ENCODE assay signal across 9 cellular contexts in genomic region chr4:26141916-26142638, GRCh38.
DNase-seq lines count a peak whose midpoint lies in the region; ATAC-seq and TF ChIP-seq lines count a peak whose summit lies in the region.
"Had no signal": no experiment of that assay in that cellular context is flagged by ENCODE, and none has a peak within 500 bp of the region (broad histone marks: within the 10 kb centered on the region; RNA-seq: fewer than 3 reads in every experiment).

No MANE protein-coding gene starts in this region.

- 57% methylated on average over 8 of the region's 8 CpGs for WGBS in thymus

- DNase-seq in A172 (ENCODE audit: low spot score): peak; percentile 15
- no peak for DNase-seq in RWPE2 (ENCODE audit: low spot score)
- DNase-seq in left ventricle myocardium superior: peak; percentile 53
- no peak for DNase-seq in GM20000 (ENCODE audit: low spot score)
- no peak for DNase-seq in glomerular visceral epithelial cell (ENCODE audit: extremely low spot score)
- DNase-seq: naive B cell had no signal

- intact Hi-C loops in left ventricle myocardium superior (cut with micrococcal nuclease): no loop called here

- H3K4me3 ChIP-seq in RWPE2 (ENCODE audit: severe bottlenecking) (no peak overlapping the region), thymus (ENCODE audit: low read length) (no peak overlapping the region)

- no peaks in the 10 kb centered on the region for H3K36me3 ChIP-seq in RWPE2 (ENCODE audit: low read depth)
- no peaks in the 10 kb centered on the region for H3K36me3 ChIP-seq in thymus (ENCODE audit: control insufficient read depth, insufficient read depth)

- ATAC-seq in GM21515 (IDR thresholded peaks at IDR 0.05; ENCODE audit: unreplicated experiment) (peak; percentile 40), RWPE2 (ENCODE audit: low read depth) (peak; percentile 46), left ventricle myocardium superior (peak; percentile 92), GM21381 (IDR thresholded peaks at IDR 0.05; ENCODE audit: unreplicated experiment) (no peak)

- H3K9me3 ChIP-seq in RWPE2 (ENCODE audit: severe bottlenecking): no peaks in the 10 kb centered on the region
- H3K9me3 ChIP-seq in thymus (ENCODE audit: control insufficient read depth): no peaks in the 10 kb centered on the region

- H3K27ac ChIP-seq in RWPE2 (ENCODE audit: poor library complexity, severe bottlenecking) (no peak overlapping the region), thymus (ENCODE audit: low read depth) (peak overlapping the region; percentile 46)

- TF ChIP-seq CTCF in RWPE2 (IDR thresholded peaks at IDR 0.05; ENCODE audit: poor library complexity, severe bottlenecking): no peak
- no peak for TF ChIP-seq CTCF in GM20000 (IDR thresholded peaks at IDR 0.05; ENCODE audit: extremely low read depth, missing control alignments)

- H3K27me3 ChIP-seq in RWPE2 (ENCODE audit: insufficient read depth, poor library complexity, severe bottlenecking) (no peaks in the 10 kb centered on the region), thymus (ENCODE audit: control insufficient read depth, insufficient read depth) (no peaks in the 10 kb centered on the region)

- no peaks in the 10 kb centered on the region for H3K4me1 ChIP-seq in RWPE2 (ENCODE audit: insufficient read depth, poor library complexity, severe bottlenecking)
- H3K4me1 ChIP-seq in thymus (ENCODE audit: control insufficient read depth, insufficient read depth, low read length): no peaks in the 10 kb centered on the region

Comparison
In these comparisons a context has a peak if more than half of its experiments do, and no peak if none do; other contexts are left out.
1. DNase-seq: peak in A172 (single experiment) and left ventricle myocardium superior (single experiment); none in RWPE2 (single experiment), GM20000 (single experiment) and glomerular visceral epithelial cell (single experiment).